1 cellular context compared by ENCODE assay signal in the genomic region with DNA sequence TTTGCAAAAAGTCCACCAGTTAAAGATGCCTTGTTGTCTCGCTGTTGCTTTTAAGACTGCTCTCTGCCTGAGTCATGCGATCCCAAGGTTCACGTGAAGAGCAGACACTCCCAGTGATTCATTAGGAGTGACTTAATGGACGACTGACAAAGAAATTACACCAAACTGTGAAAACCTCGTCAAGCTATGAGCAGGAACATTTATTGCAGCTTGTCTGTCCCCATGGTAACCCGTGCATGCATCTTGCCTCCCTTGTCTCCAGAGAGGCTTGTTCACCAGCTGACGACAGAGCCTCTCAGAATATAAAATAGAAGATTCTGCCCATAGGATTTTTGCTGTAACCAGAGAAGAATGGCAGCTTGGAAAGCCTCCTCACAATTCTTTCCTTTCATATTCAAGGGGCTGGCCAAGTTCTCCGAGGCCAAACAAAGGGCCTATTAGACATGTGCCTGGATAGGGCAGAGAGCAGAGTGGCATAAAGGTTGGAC.
A peak's percentile ranks its signal among the peaks of the same experiment; 100 is the strongest.
TF ChIP-seq lines count a peak whose summit lies in the region.

No MANE protein-coding gene starts in this region.

TF ChIP-seq in HEK293, 187 proteins besides CTCF, POLR2A, EP300 and RAD21 (continued from another document):
- TF ChIP-seq, protein P1, sequence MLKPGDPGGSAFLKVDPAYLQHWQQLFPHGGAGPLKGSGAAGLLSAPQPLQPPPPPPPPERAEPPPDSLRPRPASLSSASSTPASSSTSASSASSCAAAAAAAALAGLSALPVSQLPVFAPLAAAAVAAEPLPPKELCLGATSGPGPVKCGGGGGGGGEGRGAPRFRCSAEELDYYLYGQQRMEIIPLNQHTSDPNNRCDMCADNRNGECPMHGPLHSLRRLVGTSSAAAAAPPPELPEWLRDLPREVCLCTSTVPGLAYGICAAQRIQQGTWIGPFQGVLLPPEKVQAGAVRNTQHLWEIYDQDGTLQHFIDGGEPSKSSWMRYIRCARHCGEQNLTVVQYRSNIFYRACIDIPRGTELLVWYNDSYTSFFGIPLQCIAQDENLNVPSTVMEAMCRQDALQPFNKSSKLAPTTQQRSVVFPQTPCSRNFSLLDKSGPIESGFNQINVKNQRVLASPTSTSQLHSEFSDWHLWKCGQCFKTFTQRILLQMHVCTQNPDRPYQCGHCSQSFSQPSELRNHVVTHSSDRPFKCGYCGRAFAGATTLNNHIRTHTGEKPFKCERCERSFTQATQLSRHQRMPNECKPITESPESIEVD (tag by site-specific recombination; IDR thresholded peaks at IDR 0.05) = no peak
- TF ChIP-seq, protein P2, sequence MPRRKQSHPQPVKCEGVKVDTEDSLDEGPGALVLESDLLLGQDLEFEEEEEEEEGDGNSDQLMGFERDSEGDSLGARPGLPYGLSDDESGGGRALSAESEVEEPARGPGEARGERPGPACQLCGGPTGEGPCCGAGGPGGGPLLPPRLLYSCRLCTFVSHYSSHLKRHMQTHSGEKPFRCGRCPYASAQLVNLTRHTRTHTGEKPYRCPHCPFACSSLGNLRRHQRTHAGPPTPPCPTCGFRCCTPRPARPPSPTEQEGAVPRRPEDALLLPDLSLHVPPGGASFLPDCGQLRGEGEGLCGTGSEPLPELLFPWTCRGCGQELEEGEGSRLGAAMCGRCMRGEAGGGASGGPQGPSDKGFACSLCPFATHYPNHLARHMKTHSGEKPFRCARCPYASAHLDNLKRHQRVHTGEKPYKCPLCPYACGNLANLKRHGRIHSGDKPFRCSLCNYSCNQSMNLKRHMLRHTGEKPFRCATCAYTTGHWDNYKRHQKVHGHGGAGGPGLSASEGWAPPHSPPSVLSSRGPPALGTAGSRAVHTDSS (tag by site-specific recombination; IDR thresholded peaks at IDR 0.05) = no peak
- TF ChIP-seq, protein P3, sequence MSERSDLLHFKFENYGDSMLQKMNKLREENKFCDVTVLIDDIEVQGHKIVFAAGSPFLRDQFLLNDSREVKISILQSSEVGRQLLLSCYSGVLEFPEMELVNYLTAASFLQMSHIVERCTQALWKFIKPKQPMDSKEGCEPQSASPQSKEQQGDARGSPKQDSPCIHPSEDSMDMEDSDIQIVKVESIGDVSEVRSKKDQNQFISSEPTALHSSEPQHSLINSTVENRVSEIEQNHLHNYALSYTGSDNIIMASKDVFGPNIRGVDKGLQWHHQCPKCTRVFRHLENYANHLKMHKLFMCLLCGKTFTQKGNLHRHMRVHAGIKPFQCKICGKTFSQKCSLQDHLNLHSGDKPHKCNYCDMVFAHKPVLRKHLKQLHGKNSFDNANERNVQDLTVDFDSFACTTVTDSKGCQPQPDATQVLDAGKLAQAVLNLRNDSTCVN (tag by site-specific recombination; optimal IDR thresholded peaks at IDR 0.05) = no peak
- TF ChIP-seq ZSCAN16 (tag by site-specific recombination; IDR thresholded peaks at IDR 0.05) (peak; percentile 85), FEZF1 (tag by site-specific recombination; IDR thresholded peaks at IDR 0.05) (no peak), PRDM1 (tag by site-specific recombination; IDR thresholded peaks at IDR 0.05) (no peak), ZNF140 (tag by site-specific recombination; IDR thresholded peaks at IDR 0.05) (no peak), BCL11A (tag by site-specific recombination; IDR thresholded peaks at IDR 0.05; ENCODE audit: low read depth) (no peak), TRIM28 (IDR thresholded peaks at IDR 0.05; ENCODE audit: borderline replicate concordance, low read length) (peak; percentile 46; the same call in 1 of the 2 replicates), KLF7 (tag by site-specific recombination; IDR thresholded peaks at IDR 0.05; ENCODE audit: borderline replicate concordance) (no peak), ZNF776 (tag by site-specific recombination; IDR thresholded peaks at IDR 0.05; ENCODE audit: borderline replicate concordance) (no peak), WT1 (tag by site-specific recombination; IDR thresholded peaks at IDR 0.05) (peak; percentile 90), ZNF629 (tag by site-specific recombination; IDR thresholded peaks at IDR 0.05) (peak; percentile 73), ZNF558 (tag by site-specific recombination; IDR thresholded peaks at IDR 0.05) (no peak), ZNF423 (tag by site-specific recombination; IDR thresholded peaks at IDR 0.05) (no peak), ZNF585B (tag by site-specific recombination; IDR thresholded peaks at IDR 0.05) (no peak), ZEB2 (tag by site-specific recombination; IDR thresholded peaks at IDR 0.05) (0 out of 2 replicates have a peak, but pooled peaks have one; percentile 34), ZNF157 (tag by site-specific recombination; IDR thresholded peaks at IDR 0.05) (no peak), ZNF133 (tag by site-specific recombination; IDR thresholded peaks at IDR 0.05) (no peak), ZNF514 (tag by site-specific recombination; IDR thresholded peaks at IDR 0.05) (no peak), ZNF184 (tag by site-specific recombination; IDR thresholded peaks at IDR 0.05) (peak; percentile 37; the same call in 1 of the 2 replicates), YY1 (tag by site-specific recombination; IDR thresholded peaks at IDR 0.05) (no peak), ZNF610 (tag by site-specific recombination; IDR thresholded peaks at IDR 0.05; ENCODE audit: borderline replicate concordance) (no peak), ZNF777 (tag by site-specific recombination; IDR thresholded peaks at IDR 0.05; ENCODE audit: borderline replicate concordance) (no peak), ZNF596 (tag by site-specific recombination; IDR thresholded peaks at IDR 0.05) (no peak), SP7 (tag by site-specific recombination; IDR thresholded peaks at IDR 0.05) (no peak), ZNF473 (tag by site-specific recombination; IDR thresholded peaks at IDR 0.05) (no peak), ZNF112 (tag by site-specific recombination; IDR thresholded peaks at IDR 0.05) (no peak), ZNF155 (tag by site-specific recombination; IDR thresholded peaks at IDR 0.05) (no peak), KLF16 (tag by site-specific recombination; IDR thresholded peaks at IDR 0.05) (no peak), ZNF600 (tag by site-specific recombination; IDR thresholded peaks at IDR 0.05) (no peak), ZBTB7A (tag by site-specific recombination; IDR thresholded peaks at IDR 0.05; ENCODE audit: low read depth) (no peak), ZNF266 (tag by site-specific recombination; IDR thresholded peaks at IDR 0.05; ENCODE audit: low read depth) (no peak), ZNF76 (tag by site-specific recombination; IDR thresholded peaks at IDR 0.05; ENCODE audit: borderline replicate concordance, low read depth) (no peak), ZNF660 (tag by site-specific recombination; IDR thresholded peaks at IDR 0.05) (peak; percentile 45; the same call in 1 of the 2 replicates), ZNF426 (tag by site-specific recombination; IDR thresholded peaks at IDR 0.05) (no peak), ZNF350 (tag by site-specific recombination; IDR thresholded peaks at IDR 0.05) (no peak), SALL2 (tag by site-specific recombination; IDR thresholded peaks at IDR 0.05; ENCODE audit: borderline replicate concordance) (no peak), ZNF202 (tag by site-specific recombination; IDR thresholded peaks at IDR 0.05; ENCODE audit: borderline replicate concordance) (no peak), ZNF366 (tag by site-specific recombination; conservative IDR thresholded peaks at IDR 0.05) (peak; percentile 61; the same call in 1 of the 2 replicates), SP2 (tag by site-specific recombination; IDR thresholded peaks at IDR 0.05) (no peak), ZBTB17 (tag by site-specific recombination; IDR thresholded peaks at IDR 0.05) (0 out of 2 replicates have a peak, but pooled peaks have one; percentile 31), ZNF335 (tag by site-specific recombination; conservative IDR thresholded peaks at IDR 0.05) (peak; percentile 23; the same call in 1 of the 2 replicates), GFI1B (tag by site-specific recombination; IDR thresholded peaks at IDR 0.05) (no peak)
- TF ChIP-seq, protein P4, sequence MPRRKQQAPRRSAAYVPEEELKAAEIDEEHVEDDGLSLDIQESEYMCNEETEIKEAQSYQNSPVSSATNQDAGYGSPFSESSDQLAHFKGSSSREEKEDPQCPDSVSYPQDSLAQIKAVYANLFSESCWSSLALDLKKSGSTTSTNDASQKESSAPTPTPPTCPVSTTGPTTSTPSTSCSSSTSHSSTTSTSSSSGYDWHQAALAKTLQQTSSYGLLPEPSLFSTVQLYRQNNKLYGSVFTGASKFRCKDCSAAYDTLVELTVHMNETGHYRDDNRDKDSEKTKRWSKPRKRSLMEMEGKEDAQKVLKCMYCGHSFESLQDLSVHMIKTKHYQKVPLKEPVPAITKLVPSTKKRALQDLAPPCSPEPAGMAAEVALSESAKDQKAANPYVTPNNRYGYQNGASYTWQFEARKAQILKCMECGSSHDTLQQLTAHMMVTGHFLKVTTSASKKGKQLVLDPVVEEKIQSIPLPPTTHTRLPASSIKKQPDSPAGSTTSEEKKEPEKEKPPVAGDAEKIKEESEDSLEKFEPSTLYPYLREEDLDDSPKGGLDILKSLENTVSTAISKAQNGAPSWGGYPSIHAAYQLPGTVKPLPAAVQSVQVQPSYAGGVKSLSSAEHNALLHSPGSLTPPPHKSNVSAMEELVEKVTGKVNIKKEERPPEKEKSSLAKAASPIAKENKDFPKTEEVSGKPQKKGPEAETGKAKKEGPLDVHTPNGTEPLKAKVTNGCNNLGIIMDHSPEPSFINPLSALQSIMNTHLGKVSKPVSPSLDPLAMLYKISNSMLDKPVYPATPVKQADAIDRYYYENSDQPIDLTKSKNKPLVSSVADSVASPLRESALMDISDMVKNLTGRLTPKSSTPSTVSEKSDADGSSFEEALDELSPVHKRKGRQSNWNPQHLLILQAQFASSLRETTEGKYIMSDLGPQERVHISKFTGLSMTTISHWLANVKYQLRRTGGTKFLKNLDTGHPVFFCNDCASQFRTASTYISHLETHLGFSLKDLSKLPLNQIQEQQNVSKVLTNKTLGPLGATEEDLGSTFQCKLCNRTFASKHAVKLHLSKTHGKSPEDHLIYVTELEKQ (tag by site-specific recombination; IDR thresholded peaks at IDR 0.05; ENCODE audit: borderline replicate concordance) = peak; percentile 37; the same call in 1 of the 2 replicates
- TF ChIP-seq, protein P5, sequence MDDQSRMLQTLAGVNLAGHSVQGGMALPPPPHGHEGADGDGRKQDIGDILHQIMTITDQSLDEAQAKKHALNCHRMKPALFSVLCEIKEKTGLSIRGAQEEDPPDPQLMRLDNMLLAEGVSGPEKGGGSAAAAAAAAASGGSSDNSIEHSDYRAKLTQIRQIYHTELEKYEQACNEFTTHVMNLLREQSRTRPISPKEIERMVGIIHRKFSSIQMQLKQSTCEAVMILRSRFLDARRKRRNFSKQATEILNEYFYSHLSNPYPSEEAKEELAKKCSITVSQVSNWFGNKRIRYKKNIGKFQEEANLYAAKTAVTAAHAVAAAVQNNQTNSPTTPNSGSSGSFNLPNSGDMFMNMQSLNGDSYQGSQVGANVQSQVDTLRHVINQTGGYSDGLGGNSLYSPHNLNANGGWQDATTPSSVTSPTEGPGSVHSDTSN (CRISPR knock-in tag; IDR thresholded peaks at IDR 0.05) = no peak
- TF ChIP-seq, protein P6, sequence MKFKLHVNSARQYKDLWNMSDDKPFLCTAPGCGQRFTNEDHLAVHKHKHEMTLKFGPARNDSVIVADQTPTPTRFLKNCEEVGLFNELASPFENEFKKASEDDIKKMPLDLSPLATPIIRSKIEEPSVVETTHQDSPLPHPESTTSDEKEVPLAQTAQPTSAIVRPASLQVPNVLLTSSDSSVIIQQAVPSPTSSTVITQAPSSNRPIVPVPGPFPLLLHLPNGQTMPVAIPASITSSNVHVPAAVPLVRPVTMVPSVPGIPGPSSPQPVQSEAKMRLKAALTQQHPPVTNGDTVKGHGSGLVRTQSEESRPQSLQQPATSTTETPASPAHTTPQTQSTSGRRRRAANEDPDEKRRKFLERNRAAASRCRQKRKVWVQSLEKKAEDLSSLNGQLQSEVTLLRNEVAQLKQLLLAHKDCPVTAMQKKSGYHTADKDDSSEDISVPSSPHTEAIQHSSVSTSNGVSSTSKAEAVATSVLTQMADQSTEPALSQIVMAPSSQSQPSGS (tag by site-specific recombination; IDR thresholded peaks at IDR 0.05; ENCODE audit: low read depth) = no peak
- TF ChIP-seq, protein P7, sequence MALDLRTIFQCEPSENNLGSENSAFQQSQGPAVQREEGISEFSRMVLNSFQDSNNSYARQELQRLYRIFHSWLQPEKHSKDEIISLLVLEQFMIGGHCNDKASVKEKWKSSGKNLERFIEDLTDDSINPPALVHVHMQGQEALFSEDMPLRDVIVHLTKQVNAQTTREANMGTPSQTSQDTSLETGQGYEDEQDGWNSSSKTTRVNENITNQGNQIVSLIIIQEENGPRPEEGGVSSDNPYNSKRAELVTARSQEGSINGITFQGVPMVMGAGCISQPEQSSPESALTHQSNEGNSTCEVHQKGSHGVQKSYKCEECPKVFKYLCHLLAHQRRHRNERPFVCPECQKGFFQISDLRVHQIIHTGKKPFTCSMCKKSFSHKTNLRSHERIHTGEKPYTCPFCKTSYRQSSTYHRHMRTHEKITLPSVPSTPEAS (tag by site-specific recombination; IDR thresholded peaks at IDR 0.05) = no peak
- TF ChIP-seq, protein P8, sequence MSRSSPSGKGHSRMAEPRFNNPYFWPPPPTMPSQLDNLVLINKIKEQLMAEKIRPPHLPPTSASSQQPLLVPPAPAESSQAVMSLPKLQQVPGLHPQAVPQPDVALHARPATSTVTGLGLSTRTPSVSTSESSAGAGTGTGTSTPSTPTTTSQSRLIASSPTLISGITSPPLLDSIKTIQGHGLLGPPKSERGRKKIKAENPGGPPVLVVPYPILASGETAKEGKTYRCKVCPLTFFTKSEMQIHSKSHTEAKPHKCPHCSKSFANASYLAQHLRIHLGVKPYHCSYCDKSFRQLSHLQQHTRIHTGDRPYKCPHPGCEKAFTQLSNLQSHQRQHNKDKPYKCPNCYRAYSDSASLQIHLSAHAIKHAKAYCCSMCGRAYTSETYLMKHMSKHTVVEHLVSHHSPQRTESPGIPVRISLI (tag by site-specific recombination; IDR thresholded peaks at IDR 0.05) = no peak
- TF ChIP-seq, protein P9, sequence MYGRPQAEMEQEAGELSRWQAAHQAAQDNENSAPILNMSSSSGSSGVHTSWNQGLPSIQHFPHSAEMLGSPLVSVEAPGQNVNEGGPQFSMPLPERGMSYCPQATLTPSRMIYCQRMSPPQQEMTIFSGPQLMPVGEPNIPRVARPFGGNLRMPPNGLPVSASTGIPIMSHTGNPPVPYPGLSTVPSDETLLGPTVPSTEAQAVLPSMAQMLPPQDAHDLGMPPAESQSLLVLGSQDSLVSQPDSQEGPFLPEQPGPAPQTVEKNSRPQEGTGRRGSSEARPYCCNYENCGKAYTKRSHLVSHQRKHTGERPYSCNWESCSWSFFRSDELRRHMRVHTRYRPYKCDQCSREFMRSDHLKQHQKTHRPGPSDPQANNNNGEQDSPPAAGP (tag by site-specific recombination; IDR thresholded peaks at IDR 0.05) = 0 out of 2 replicates have a peak, but pooled peaks have one; percentile 21
- TF ChIP-seq, protein P10, sequence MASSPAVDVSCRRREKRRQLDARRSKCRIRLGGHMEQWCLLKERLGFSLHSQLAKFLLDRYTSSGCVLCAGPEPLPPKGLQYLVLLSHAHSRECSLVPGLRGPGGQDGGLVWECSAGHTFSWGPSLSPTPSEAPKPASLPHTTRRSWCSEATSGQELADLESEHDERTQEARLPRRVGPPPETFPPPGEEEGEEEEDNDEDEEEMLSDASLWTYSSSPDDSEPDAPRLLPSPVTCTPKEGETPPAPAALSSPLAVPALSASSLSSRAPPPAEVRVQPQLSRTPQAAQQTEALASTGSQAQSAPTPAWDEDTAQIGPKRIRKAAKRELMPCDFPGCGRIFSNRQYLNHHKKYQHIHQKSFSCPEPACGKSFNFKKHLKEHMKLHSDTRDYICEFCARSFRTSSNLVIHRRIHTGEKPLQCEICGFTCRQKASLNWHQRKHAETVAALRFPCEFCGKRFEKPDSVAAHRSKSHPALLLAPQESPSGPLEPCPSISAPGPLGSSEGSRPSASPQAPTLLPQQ (tag by site-specific recombination; IDR thresholded peaks at IDR 0.05) = no peak
